In the genomic region with DNA sequence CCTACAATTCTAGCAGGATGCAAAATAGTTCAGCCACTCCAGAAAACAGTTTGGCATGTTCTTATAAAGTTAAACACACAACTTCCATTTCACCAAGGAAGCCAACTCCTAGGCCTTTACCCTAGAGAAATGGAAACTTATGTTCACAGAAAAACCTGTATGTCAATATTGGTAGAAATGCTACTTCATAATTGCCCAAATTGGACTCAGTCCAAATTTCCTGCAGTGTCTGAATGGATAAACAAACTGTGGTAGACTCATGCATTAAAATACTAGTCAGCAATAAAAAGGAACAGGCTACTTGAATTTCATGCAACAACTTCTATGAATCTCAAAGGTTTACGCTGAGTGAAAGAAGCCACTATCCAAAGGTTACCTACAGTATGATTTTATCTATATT, we compare ENCODE assay signal across 16 cellular contexts.
DNase-seq lines count a peak whose midpoint lies in the region; TF ChIP-seq lines count a peak whose summit lies in the region.
"Had no signal": no experiment of that assay in that cellular context is flagged by ENCODE, and none has a peak within 500 bp of the region (broad histone marks: within the 10 kb centered on the region; RNA-seq: fewer than 3 reads in every experiment).

No MANE protein-coding gene starts in this region.

- peaks cover 26% of the 10 kb centered on the region for H3K9me3 Mint-ChIP-seq in HFFc6

- H3K27ac Mint-ChIP-seq in HFFc6: no peak overlapping the region
- H3K27ac Mint-ChIP-seq: CD8-positive, alpha-beta memory T cell had no signal

- no peaks in the 10 kb centered on the region for H3K36me3 Mint-ChIP-seq in HFFc6 (ENCODE audit: low read depth)
- H3K36me3 Mint-ChIP-seq: CD8-positive, alpha-beta memory T cell had no signal

- H3K4me3 Mint-ChIP-seq in HFFc6: no peak overlapping the region
- H3K4me3 Mint-ChIP-seq: CD8-positive, alpha-beta memory T cell had no signal

- H3K27me3 Mint-ChIP-seq in HFFc6 (ENCODE audit: insufficient read depth): no peaks in the 10 kb centered on the region
- H3K27me3 Mint-ChIP-seq: CD8-positive, alpha-beta memory T cell had no signal

- TF ChIP-seq CTCF in HFFc6 (IDR thresholded peaks at IDR 0.05): no peak

- DNase-seq in DMS153 treated with DMSO at 0.1 percent for 48 hours (lab: John Stamatoyannopoulos, UW; ENCODE audit: unreplicated experiment) (peak; percentile 2), DMS153 (lab: John Stamatoyannopoulos, UW) (no peak), DMS53 treated with DMSO at 0.1 percent for 48 hours (lab: John Stamatoyannopoulos, UW; ENCODE audit: unreplicated experiment) (peak; percentile 0), NCI-H748 (lab: John Stamatoyannopoulos, UW; ENCODE audit: unreplicated experiment) (peak; percentile 68), SHP77 treated with DMSO at 0.1 percent for 48 hours (lab: John Stamatoyannopoulos, UW) (peak; percentile 38), NCI-H128 (lab: John Stamatoyannopoulos, UW; ENCODE audit: unreplicated experiment) (no peak), HFFc6 (no peak)
- DNase-seq: 8988T; AML-193; Caco-2; CD8-positive, alpha-beta memory T cell; DMS79 treated with DMSO at 0.1 percent for 48 hours; EL; GDM1; IMR-90; KBM-7 had no signal

- no peaks in the 10 kb centered on the region for H3K4me1 Mint-ChIP-seq in HFFc6 (ENCODE audit: low read depth)
- H3K4me1 Mint-ChIP-seq: CD8-positive, alpha-beta memory T cell had no signal

Comparison
In these comparisons a context has a peak if more than half of its experiments do, and no peak if none do; other contexts are left out.
1. DNase-seq: peak in DMS153 treated with DMSO at 0.1 percent for 48 hours (single experiment), DMS53 treated with DMSO at 0.1 percent for 48 hours (single experiment), NCI-H748 (single experiment) and SHP77 treated with DMSO at 0.1 percent for 48 hours (single experiment); none in DMS153 (single experiment), NCI-H128 (single experiment) and HFFc6 (single experiment).